In the genomic region with DNA sequence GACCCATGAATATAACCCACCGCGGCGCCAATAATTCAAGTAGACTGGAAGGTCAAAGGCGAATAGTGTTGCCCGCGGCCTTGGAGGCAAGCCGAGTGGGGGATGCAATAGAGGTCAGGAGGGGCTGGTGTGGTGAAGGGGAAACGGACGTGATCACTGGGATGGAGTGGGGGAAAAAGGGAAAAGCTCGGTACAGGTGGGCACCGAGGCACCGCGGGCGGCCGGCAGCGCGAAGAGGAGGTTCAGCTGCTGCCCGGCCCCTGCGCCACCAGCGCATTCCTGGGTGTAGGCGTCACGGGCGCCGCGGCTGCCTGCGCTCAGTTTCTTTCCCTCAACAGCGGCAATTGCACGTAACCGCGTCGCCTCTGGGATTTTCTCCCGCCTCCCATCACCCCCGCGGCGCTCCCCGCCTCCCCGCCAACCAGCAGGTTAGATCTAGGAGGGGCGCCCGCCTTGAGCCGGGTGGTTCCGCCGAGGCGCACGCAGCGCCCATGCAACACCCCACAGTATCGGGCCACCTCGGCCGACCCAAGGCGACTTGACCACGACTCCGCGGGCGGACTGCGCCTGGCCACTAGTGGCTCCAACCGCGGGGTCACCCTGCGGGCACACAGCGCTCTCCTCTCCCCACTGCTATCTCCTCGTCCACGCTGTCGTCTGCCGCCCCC, we compare ENCODE assay signal across 1 cellular context.
TF ChIP-seq lines count a peak whose summit lies in the region.

No MANE protein-coding gene starts in this region.

TF ChIP-seq in HEK293, 187 proteins besides CTCF, POLR2A, EP300 and RAD21 (continued from another document):
- TF ChIP-seq ZNF24 (tag by site-specific recombination; IDR thresholded peaks at IDR 0.05): no peak
- TF ChIP-seq ZXDB (tag by site-specific recombination; IDR thresholded peaks at IDR 0.05): peak; percentile 40; the same call in 1 of the 2 replicates
- TF ChIP-seq OSR2 (tag by site-specific recombination; IDR thresholded peaks at IDR 0.05): peak; percentile 7; the same call in 1 of the 2 replicates
- TF ChIP-seq, protein P1, sequence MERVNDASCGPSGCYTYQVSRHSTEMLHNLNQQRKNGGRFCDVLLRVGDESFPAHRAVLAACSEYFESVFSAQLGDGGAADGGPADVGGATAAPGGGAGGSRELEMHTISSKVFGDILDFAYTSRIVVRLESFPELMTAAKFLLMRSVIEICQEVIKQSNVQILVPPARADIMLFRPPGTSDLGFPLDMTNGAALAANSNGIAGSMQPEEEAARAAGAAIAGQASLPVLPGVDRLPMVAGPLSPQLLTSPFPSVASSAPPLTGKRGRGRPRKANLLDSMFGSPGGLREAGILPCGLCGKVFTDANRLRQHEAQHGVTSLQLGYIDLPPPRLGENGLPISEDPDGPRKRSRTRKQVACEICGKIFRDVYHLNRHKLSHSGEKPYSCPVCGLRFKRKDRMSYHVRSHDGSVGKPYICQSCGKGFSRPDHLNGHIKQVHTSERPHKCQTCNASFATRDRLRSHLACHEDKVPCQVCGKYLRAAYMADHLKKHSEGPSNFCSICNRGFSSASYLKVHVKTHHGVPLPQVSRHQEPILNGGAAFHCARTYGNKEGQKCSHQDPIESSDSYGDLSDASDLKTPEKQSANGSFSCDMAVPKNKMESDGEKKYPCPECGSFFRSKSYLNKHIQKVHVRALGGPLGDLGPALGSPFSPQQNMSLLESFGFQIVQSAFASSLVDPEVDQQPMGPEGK (tag by site-specific recombination; IDR thresholded peaks at IDR 0.05): peak; percentile 73
- TF ChIP-seq, protein P2, sequence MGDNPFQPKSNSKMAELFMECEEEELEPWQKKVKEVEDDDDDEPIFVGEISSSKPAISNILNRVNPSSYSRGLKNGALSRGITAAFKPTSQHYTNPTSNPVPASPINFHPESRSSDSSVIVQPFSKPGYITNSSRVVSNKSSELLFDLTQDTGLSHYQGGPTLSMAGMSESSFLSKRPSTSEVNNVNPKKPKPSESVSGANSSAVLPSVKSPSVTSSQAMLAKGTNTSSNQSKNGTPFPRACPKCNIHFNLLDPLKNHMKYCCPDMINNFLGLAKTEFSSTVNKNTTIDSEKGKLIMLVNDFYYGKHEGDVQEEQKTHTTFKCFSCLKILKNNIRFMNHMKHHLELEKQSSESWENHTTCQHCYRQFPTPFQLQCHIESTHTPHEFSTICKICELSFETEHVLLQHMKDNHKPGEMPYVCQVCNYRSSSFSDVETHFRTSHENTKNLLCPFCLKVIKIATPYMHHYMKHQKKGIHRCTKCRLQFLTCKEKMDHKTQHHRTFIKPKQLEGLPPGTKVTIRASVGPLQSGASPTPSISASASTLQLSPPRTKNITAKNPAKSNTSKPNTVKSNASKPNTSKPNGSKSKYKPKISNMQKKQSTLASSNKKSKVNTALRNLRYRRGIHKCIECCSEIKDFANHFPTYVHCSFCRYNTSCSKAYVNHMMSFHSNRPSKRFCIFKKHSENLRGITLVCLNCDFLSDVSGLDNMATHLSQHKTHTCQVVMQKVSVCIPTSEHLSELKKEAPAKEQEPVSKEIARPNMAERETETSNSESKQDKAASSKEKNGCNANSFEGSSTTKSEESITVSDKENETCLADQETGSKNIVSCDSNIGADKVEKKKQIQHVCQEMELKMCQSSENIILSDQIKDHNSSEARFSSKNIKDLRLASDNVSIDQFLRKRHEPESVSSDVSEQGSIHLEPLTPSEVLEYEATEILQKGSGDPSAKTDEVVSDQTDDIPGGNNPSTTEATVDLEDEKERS (tag by site-specific recombination; IDR thresholded peaks at IDR 0.05): no peak
- no peak for TF ChIP-seq ZNF214 (tag by site-specific recombination; IDR thresholded peaks at IDR 0.05; ENCODE audit: borderline replicate concordance)
- peak; percentile 97 for TF ChIP-seq ZBTB8A (tag by site-specific recombination; IDR thresholded peaks at IDR 0.05)
- no peak for TF ChIP-seq ZNF354C (tag by site-specific recombination; IDR thresholded peaks at IDR 0.05; ENCODE audit: borderline replicate concordance, low read depth)
- peak; percentile 75 for TF ChIP-seq ZIC2 (tag by site-specific recombination; IDR thresholded peaks at IDR 0.05)
- TF ChIP-seq ZNF391 (tag by site-specific recombination; IDR thresholded peaks at IDR 0.05; ENCODE audit: borderline replicate concordance, low read depth): no peak
- TF ChIP-seq SCRT2 (tag by site-specific recombination; IDR thresholded peaks at IDR 0.05): 0 out of 2 replicates have a peak, but pooled peaks have one; percentile 41
